In the genomic region with DNA sequence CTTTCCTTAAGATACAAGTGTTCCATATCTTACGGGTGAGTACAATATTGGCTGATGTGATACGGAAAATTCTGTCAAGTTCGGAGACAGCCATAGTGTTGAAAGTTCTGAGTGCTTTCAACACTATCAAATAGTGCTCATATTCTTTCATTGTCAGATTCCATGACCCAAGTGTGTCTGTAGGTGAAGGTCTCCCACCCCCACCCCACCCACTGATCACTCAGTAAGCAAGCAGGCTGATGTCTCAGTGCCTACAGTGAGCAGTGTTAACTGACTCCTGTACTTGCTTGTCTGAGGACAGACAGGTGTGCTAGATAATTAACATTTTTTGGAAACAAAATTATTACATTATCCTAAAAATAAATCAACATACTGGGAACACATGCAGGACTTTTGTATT, we compare ENCODE assay signal across 1 cellular context.
TF ChIP-seq lines count a peak whose summit lies in the region.

No MANE protein-coding gene starts in this region.

TF ChIP-seq in IMR-90, 13 proteins besides CTCF, POLR2A, EP300 and RAD21 (continued from another document):
- TF ChIP-seq, protein P1, sequence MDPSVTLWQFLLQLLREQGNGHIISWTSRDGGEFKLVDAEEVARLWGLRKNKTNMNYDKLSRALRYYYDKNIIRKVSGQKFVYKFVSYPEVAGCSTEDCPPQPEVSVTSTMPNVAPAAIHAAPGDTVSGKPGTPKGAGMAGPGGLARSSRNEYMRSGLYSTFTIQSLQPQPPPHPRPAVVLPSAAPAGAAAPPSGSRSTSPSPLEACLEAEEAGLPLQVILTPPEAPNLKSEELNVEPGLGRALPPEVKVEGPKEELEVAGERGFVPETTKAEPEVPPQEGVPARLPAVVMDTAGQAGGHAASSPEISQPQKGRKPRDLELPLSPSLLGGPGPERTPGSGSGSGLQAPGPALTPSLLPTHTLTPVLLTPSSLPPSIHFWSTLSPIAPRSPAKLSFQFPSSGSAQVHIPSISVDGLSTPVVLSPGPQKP (IDR thresholded peaks at IDR 0.05; ENCODE audit: borderline replicate concordance, low read depth, low read length): no peak
- TF ChIP-seq MAFK (IDR thresholded peaks at IDR 0.05; ENCODE audit: low read depth, low read length): no peak
- TF ChIP-seq RFX5 (IDR thresholded peaks at IDR 0.05; ENCODE audit: low read depth, low read length): no peak
- TF ChIP-seq CEBPB (IDR thresholded peaks at IDR 0.05; ENCODE audit: low read depth, low read length): no peak
- TF ChIP-seq SMC3 (IDR thresholded peaks at IDR 0.05; ENCODE audit: low read depth, low read length): no peak
- TF ChIP-seq, protein P2, sequence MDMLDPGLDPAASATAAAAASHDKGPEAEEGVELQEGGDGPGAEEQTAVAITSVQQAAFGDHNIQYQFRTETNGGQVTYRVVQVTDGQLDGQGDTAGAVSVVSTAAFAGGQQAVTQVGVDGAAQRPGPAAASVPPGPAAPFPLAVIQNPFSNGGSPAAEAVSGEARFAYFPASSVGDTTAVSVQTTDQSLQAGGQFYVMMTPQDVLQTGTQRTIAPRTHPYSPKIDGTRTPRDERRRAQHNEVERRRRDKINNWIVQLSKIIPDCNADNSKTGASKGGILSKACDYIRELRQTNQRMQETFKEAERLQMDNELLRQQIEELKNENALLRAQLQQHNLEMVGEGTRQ (IDR thresholded peaks at IDR 0.05; ENCODE audit: low read depth, low read length): no peak
- TF ChIP-seq MAZ (IDR thresholded peaks at IDR 0.05; ENCODE audit: borderline replicate concordance, low read depth, low read length): no peak
- TF ChIP-seq NFE2L2 (IDR thresholded peaks at IDR 0.05; ENCODE audit: low read depth, low read length): no peak
- TF ChIP-seq MXI1 (IDR thresholded peaks at IDR 0.05; ENCODE audit: borderline replicate concordance, low read depth, low read length): no peak
- no peak for TF ChIP-seq BHLHE40 (IDR thresholded peaks at IDR 0.05; ENCODE audit: low read depth, low read length)
